ENCODE assay signal across 1 cellular context in genomic region chr2:85888745-85889647, GRCh38.
A peak's percentile ranks its signal among the peaks of the same experiment; 100 is the strongest.
TF ChIP-seq lines count a peak whose summit lies in the region.

TSS of gene ST3GAL5 (minus strand) at chr2:85888990. CDS start at chr2:85888905, 85 bp downstream.

TF ChIP-seq in HepG2, 621 proteins besides CTCF, POLR2A, EP300 and RAD21 (continued from another document and continues in another):
- TF ChIP-seq NFIB (CRISPR knock-in tag; IDR thresholded peaks at IDR 0.05; ENCODE audit: borderline replicate concordance) (no peak), ZNF563 (CRISPR knock-in tag; IDR thresholded peaks at IDR 0.05) (0 out of 2 replicates have a peak, but pooled peaks have one; percentile 16), MAFG (CRISPR knock-in tag; IDR thresholded peaks at IDR 0.05) (no peak), KDM3A (CRISPR knock-in tag; IDR thresholded peaks at IDR 0.05; ENCODE audit: low read depth) (no peak), WIZ (CRISPR knock-in tag; IDR thresholded peaks at IDR 0.05) (no peak), ZBTB14 (CRISPR knock-in tag; IDR thresholded peaks at IDR 0.05) (peak; percentile 66; the same call in 1 of the 2 replicates), KLF12 (CRISPR knock-in tag; IDR thresholded peaks at IDR 0.05; ENCODE audit: borderline replicate concordance) (peak; percentile 73; the same call in 1 of the 2 replicates), SPEN (CRISPR knock-in tag; IDR thresholded peaks at IDR 0.05; ENCODE audit: low read depth) (no peak; the same call in 1 of the 2 replicates), ETV5 (CRISPR knock-in tag; IDR thresholded peaks at IDR 0.05; ENCODE audit: borderline replicate concordance) (no peak; the same call in 1 of the 2 replicates), PLRG1 (conservative IDR thresholded peaks at IDR 0.05) (no peak), CSRNP1 (CRISPR knock-in tag; IDR thresholded peaks at IDR 0.05) (0 out of 2 replicates have a peak, but pooled peaks have one; percentile 32), ZNF747 (CRISPR knock-in tag; IDR thresholded peaks at IDR 0.05; ENCODE audit: borderline replicate concordance) (no peak), NR3C1 (CRISPR knock-in tag; IDR thresholded peaks at IDR 0.05) (no peak), HOXD1 (CRISPR knock-in tag; IDR thresholded peaks at IDR 0.05) (0 out of 2 replicates have a peak, but pooled peaks have one; percentile 41), ZNF883 (CRISPR knock-in tag; IDR thresholded peaks at IDR 0.05; ENCODE audit: not compliant biosample characterization) (no peak), TFDP1 (CRISPR knock-in tag; IDR thresholded peaks at IDR 0.05; ENCODE audit: borderline replicate concordance) (peak; percentile 76; the same call in 1 of the 2 replicates), TEF (CRISPR knock-in tag; IDR thresholded peaks at IDR 0.05) (0 out of 2 replicates have a peak, but pooled peaks have one; percentile 66), AHR (CRISPR knock-in tag; IDR thresholded peaks at IDR 0.05) (peak; percentile 72; the same call in 1 of the 2 replicates), TCF7L2 (IDR thresholded peaks at IDR 0.05; ENCODE audit: low read depth, low read length) (no peak), RFX3 (CRISPR knock-in tag; IDR thresholded peaks at IDR 0.05) (no peak), CBX2 (IDR thresholded peaks at IDR 0.05; ENCODE audit: low read depth, low read length) (no peak), CBX2 (CRISPR knock-in tag; IDR thresholded peaks at IDR 0.05; ENCODE audit: low read depth) (peak; percentile 79; the same call in 1 of the 2 replicates), HHEX (CRISPR knock-in tag; IDR thresholded peaks at IDR 0.05) (no peak), SRY (CRISPR knock-in tag; IDR thresholded peaks at IDR 0.05) (no peak), ZNF737 (CRISPR knock-in tag; IDR thresholded peaks at IDR 0.05; ENCODE audit: borderline replicate concordance) (no peak), RCOR2 (CRISPR knock-in tag; IDR thresholded peaks at IDR 0.05) (peak; percentile 33; the same call in 1 of the 2 replicates), ZNF879 (CRISPR knock-in tag; IDR thresholded peaks at IDR 0.05) (no peak), HDAC2 (CRISPR knock-in tag; IDR thresholded peaks at IDR 0.05) (no peak; the same call in 1 of the 2 replicates), ZNF570 (CRISPR knock-in tag; IDR thresholded peaks at IDR 0.05; ENCODE audit: borderline replicate concordance) (no peak), ZNF460 (CRISPR knock-in tag; IDR thresholded peaks at IDR 0.05; ENCODE audit: borderline replicate concordance) (no peak), ZNF121 (CRISPR knock-in tag; IDR thresholded peaks at IDR 0.05) (no peak), CHD4 (IDR thresholded peaks at IDR 0.05; ENCODE audit: borderline replicate concordance, low read length) (0 out of 2 replicates have a peak, but pooled peaks have one; percentile 54), REL (CRISPR knock-in tag; conservative IDR thresholded peaks at IDR 0.05) (no peak), NBN (conservative IDR thresholded peaks at IDR 0.05) (no peak), TAF15 (IDR thresholded peaks at IDR 0.05; ENCODE audit: low read depth, low read length, poor library complexity, severe bottlenecking) (no peak), TP53 (CRISPR knock-in tag; conservative IDR thresholded peaks at IDR 0.05) (no peak), PRPF4 (IDR thresholded peaks at IDR 0.05; ENCODE audit: low read depth, low read length, poor library complexity, severe bottlenecking) (no peak), ZNF367 (CRISPR knock-in tag; IDR thresholded peaks at IDR 0.05; ENCODE audit: borderline replicate concordance) (no peak), NFE2L1 (CRISPR knock-in tag; IDR thresholded peaks at IDR 0.05; ENCODE audit: borderline replicate concordance) (no peak), ZBTB26 (CRISPR knock-in tag; IDR thresholded peaks at IDR 0.05; ENCODE audit: borderline replicate concordance) (no peak), CSRNP2 (CRISPR knock-in tag; conservative IDR thresholded peaks at IDR 0.05; ENCODE audit: low read depth) (no peak), XBP1 (CRISPR knock-in tag; IDR thresholded peaks at IDR 0.05) (no peak), ZMYM3 (CRISPR knock-in tag; IDR thresholded peaks at IDR 0.05) (no peak; the same call in 1 of the 2 replicates), STAT5B (CRISPR knock-in tag; IDR thresholded peaks at IDR 0.05) (no peak)
- TF ChIP-seq, protein P1, sequence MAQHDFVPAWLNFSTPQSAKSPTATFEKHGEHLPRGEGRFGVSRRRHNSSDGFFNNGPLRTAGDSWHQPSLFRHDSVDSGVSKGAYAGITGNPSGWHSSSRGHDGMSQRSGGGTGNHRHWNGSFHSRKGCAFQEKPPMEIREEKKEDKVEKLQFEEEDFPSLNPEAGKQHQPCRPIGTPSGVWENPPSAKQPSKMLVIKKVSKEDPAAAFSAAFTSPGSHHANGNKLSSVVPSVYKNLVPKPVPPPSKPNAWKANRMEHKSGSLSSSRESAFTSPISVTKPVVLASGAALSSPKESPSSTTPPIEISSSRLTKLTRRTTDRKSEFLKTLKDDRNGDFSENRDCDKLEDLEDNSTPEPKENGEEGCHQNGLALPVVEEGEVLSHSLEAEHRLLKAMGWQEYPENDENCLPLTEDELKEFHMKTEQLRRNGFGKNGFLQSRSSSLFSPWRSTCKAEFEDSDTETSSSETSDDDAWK (CRISPR knock-in tag; IDR thresholded peaks at IDR 0.05) = no peak
- TF ChIP-seq, protein P2, sequence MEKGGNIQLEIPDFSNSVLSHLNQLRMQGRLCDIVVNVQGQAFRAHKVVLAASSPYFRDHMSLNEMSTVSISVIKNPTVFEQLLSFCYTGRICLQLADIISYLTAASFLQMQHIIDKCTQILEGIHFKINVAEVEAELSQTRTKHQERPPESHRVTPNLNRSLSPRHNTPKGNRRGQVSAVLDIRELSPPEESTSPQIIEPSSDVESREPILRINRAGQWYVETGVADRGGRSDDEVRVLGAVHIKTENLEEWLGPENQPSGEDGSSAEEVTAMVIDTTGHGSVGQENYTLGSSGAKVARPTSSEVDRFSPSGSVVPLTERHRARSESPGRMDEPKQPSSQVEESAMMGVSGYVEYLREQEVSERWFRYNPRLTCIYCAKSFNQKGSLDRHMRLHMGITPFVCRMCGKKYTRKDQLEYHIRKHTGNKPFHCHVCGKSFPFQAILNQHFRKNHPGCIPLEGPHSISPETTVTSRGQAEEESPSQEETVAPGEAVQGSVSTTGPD (CRISPR knock-in tag; IDR thresholded peaks at IDR 0.05) = no peak
- TF ChIP-seq, protein P3, sequence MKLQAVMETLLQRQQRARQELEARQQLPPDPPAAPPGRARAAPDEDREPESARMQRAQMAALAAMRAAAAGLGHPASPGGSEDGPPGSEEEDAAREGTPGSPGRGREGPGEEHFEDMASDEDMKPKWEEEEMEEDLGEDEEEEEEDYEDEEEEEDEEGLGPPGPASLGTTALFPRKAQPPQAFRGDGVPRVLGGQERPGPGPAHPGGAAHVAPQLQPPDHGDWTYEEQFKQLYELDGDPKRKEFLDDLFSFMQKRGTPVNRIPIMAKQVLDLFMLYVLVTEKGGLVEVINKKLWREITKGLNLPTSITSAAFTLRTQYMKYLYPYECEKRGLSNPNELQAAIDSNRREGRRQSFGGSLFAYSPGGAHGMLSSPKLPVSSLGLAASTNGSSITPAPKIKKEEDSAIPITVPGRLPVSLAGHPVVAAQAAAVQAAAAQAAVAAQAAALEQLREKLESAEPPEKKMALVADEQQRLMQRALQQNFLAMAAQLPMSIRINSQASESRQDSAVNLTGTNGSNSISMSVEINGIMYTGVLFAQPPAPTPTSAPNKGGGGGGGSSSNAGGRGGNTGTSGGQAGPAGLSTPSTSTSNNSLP (IDR thresholded peaks at IDR 0.05; ENCODE audit: low read depth, low read length) = no peak
- TF ChIP-seq, protein P4, sequence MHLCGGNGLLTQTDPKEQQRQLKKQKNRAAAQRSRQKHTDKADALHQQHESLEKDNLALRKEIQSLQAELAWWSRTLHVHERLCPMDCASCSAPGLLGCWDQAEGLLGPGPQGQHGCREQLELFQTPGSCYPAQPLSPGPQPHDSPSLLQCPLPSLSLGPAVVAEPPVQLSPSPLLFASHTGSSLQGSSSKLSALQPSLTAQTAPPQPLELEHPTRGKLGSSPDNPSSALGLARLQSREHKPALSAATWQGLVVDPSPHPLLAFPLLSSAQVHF (CRISPR knock-in tag; IDR thresholded peaks at IDR 0.05) = no peak
- TF ChIP-seq, protein P5, sequence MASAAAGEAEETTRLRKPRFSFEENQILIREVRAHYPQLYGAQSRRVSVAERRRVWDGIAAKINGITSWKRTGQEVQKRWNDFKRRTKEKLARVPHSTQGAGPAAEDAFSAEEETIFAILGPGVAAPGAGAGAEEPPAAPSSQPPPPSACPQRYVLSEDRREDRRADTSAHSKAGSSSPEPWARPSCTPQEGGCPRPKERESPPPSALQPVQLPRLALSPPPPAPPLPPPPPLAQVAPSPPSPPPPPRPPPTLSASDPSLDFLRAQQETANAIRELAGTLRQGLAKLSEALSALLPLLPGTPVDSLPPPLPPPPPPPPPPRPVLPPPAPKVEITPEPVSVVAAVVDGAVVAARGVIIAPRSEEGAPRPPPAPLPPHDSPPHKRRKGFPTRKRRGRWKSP (CRISPR knock-in tag; IDR thresholded peaks at IDR 0.05) = 0 out of 2 replicates have a peak, but pooled peaks have one; percentile 36
- TF ChIP-seq, protein P6, sequence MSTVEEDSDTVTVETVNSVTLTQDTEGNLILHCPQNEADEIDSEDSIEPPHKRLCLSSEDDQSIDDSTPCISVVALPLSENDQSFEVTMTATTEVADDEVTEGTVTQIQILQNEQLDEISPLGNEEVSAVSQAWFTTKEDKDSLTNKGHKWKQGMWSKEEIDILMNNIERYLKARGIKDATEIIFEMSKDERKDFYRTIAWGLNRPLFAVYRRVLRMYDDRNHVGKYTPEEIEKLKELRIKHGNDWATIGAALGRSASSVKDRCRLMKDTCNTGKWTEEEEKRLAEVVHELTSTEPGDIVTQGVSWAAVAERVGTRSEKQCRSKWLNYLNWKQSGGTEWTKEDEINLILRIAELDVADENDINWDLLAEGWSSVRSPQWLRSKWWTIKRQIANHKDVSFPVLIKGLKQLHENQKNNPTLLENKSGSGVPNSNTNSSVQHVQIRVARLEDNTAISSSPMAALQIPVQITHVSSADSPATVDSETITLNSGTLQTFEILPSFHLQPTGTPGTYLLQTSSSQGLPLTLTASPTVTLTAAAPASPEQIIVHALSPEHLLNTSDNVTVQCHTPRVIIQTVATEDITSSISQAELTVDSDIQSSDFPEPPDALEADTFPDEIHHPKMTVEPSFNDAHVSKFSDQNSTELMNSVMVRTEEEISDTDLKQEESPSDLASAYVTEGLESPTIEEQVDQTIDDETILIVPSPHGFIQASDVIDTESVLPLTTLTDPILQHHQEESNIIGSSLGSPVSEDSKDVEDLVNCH (CRISPR knock-in tag; IDR thresholded peaks at IDR 0.05) = no peak
- TF ChIP-seq, protein P7, sequence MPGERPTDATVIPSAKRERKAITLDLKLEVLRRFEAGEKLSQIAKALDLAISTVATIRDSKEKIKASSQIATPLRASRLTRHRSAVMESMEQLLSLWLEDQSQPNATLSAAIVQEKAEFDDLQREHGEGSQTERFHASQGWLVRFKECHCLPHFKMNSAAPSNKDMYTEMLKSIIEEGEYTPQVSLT (CRISPR knock-in tag; IDR thresholded peaks at IDR 0.05; ENCODE audit: borderline replicate concordance, low read depth) = no peak
